Comparison of ENCODE assay signal across 8 cellular contexts in genomic region chr11:108221981-108222685, GRCh38. TPM values are rescaled to one million over a fixed set of nuclear protein-coding genes. Genes with fewer than 3 reads are reported as not detected.
A peak's percentile ranks its signal among the peaks of the same experiment; 100 is the strongest.
DNase-seq lines count a peak whose midpoint lies in the region; ATAC-seq and TF ChIP-seq lines count a peak whose summit lies in the region.

Gene NPAT (minus strand): TSS chr11:108222638. CDS start chr11:108222536, 102 bp downstream.

- H3K4me1 Mint-ChIP-seq in activated naive CD4-positive, alpha-beta T cell treated with anti-CD3 and anti-CD28 coated beads for 36 hours (ENCODE audit: low read depth), result peaks cover 38% of the 10 kb centered on the region

- no peaks in the 10 kb centered on the region for H3K27me3 Mint-ChIP-seq in activated naive CD4-positive, alpha-beta T cell treated with anti-CD3 and anti-CD28 coated beads for 36 hours (ENCODE audit: low read depth)

- no peaks in the 10 kb centered on the region for H3K9me3 Mint-ChIP-seq in activated naive CD4-positive, alpha-beta T cell treated with anti-CD3 and anti-CD28 coated beads for 36 hours

- peak within 1 kb of the TSS; percentile 83 for H3K27ac ChIP-seq in HL-60 (replicated peaks)

- DNase-seq in NCI-H2227 (lab: John Stamatoyannopoulos, UW; ENCODE audit: unreplicated experiment), result peak; percentile 38
- no peak for DNase-seq in NCI-H2227 treated with DMSO at 0.1 percent for 48 hours (lab: John Stamatoyannopoulos, UW)
- no peak for DNase-seq in HL-60 (ENCODE audit: low read depth in 1 of 2, low spot score in 1 of 2)
- peak; percentile 64 for DNase-seq in activated naive CD4-positive, alpha-beta T cell treated with anti-CD3 and anti-CD28 coated beads for 36 hours
- DNase-seq in stimulated activated CD4-positive, alpha-beta T cell treated with anti-CD3 and anti-CD28 coated beads, Interleukin-4, amount 100 ng/mL, for 1 hour, result peak; percentile 34
- DNase-seq in SW 1271 (lab: John Stamatoyannopoulos, UW), result no peak

- H3K27me3 ChIP-seq in HL-60 (ENCODE audit: insufficient read depth, poor library complexity, severe bottlenecking), result no peaks in the 10 kb centered on the region

- H3K4me3 Mint-ChIP-seq in activated naive CD4-positive, alpha-beta T cell treated with anti-CD3 and anti-CD28 coated beads for 36 hours, result no peak within 1 kb of the TSS

- CTCF ChIA-PET in activated naive CD4-positive, alpha-beta T cell treated with anti-CD3 and anti-CD28 coated beads for 36 hours (lab: Charles Lee), result interaction anchor here (1.0 to 7.0 kb wide), 5 partner anchors 16 to 428 kb away, joined by 3 to 87 read pairs (median 5); no protein-coding TSS in a partner anchor

- H3K4me3 ChIP-seq in HL-60 (replicated peaks; ENCODE audit: insufficient read depth, low read length), result peak within 1 kb of the TSS; percentile 82
- peak within 1 kb of the TSS; percentile 98 for H3K4me3 ChIP-seq in iPS-11a (ENCODE audit: low read depth, low read length)

- intact Hi-C loops in activated naive CD4-positive, alpha-beta T cell treated with anti-CD3 and anti-CD28 coated beads for 36 hours (cut with micrococcal nuclease), result loop anchor here (1.0 to 5.0 kb wide), 12 partner anchors 22 to 655 kb away; partner anchors contain the start of genes ACAT1, ALKBH8, C11orf65 and CUL5

- no peak within 1 kb of the TSS for H3K27ac Mint-ChIP-seq in activated naive CD4-positive, alpha-beta T cell treated with anti-CD3 and anti-CD28 coated beads for 36 hours

- ATAC-seq in HG03342 (IDR thresholded peaks at IDR 0.05; ENCODE audit: unreplicated experiment), result no peak

- peaks cover 7% of the 10 kb centered on the region for H3K36me3 Mint-ChIP-seq in activated naive CD4-positive, alpha-beta T cell treated with anti-CD3 and anti-CD28 coated beads for 36 hours (ENCODE audit: low read depth)

- no peak for TF ChIP-seq CTCF in HL-60 (IDR thresholded peaks at IDR 0.05; ENCODE audit: insufficient read depth, low read length)

RNA-seq across cellular contexts. Expression of gene NPAT, which starts in this region (rescaled TPM):
- total RNA-seq in activated naive CD4-positive, alpha-beta T cell treated with anti-CD3 and anti-CD28 coated beads for 36 hours, result 10 to 100 TPM; 22.2 to 22.3 TPM

Comparison
In these comparisons a context has a peak if more than half of its experiments do, and no peak if none do; other contexts are left out.
1. DNase-seq: peak in NCI-H2227 (single experiment), activated naive CD4-positive, alpha-beta T cell treated with anti-CD3 and anti-CD28 coated beads for 36 hours (single experiment) and stimulated activated CD4-positive, alpha-beta T cell treated with anti-CD3 and anti-CD28 coated beads, Interleukin-4, amount 100 ng/mL, for 1 hour (single experiment); none in NCI-H2227 treated with DMSO at 0.1 percent for 48 hours (single experiment), HL-60 (0 of 2) and SW 1271 (0 of 2).